In genomic region chr15:76973362-76973743, GRCh38 we compare ENCODE assay signal across 9 cellular contexts. TPM values are rescaled to one million over a fixed set of nuclear protein-coding genes. Genes with fewer than 3 reads are reported as not detected.
DNase-seq lines count a peak whose midpoint lies in the region; ATAC-seq and TF ChIP-seq lines count a peak whose summit lies in the region.
"Had no signal": no experiment of that assay in that cellular context is flagged by ENCODE, and none has a peak within 500 bp of the region (broad histone marks: within the 10 kb centered on the region; RNA-seq: fewer than 3 reads in every experiment).

No MANE protein-coding gene starts in this region.

- ATAC-seq in GM23338 (peak; percentile 97), T-cell (replicated peaks in 1 of 4) (peak; percentile 62 to 81 (median 73)), left lobe of liver (peak; percentile 40), HG03280 (IDR thresholded peaks at IDR 0.05; ENCODE audit: unreplicated experiment) (no peak)

- no peaks in the 10 kb centered on the region for H3K79me2 ChIP-seq in GM23338 (replicated peaks; ENCODE audit: insufficient read depth)

- H3K36me3 Mint-ChIP-seq in GM23338 (ENCODE audit: low read depth), result no peaks in the 10 kb centered on the region; the same call in 2 of the 3 replicates
- H3K36me3 Mint-ChIP-seq in T-cell, result no peaks in the 10 kb centered on the region

- H3K9me3 Mint-ChIP-seq in GM23338 (no peaks in the 10 kb centered on the region), T-cell (no peaks in the 10 kb centered on the region)

- TF ChIP-seq CTCF in GM23338 (conservative IDR thresholded peaks at IDR 0.05; ENCODE audit: low read depth in 2 of 2), result peak; percentile 84 to 90
- peak; percentile 63 for TF ChIP-seq CTCF in astrocyte of the spinal cord (IDR thresholded peaks at IDR 0.05; ENCODE audit: low read depth, low read length)

- H3K27me3 Mint-ChIP-seq in GM23338 (ENCODE audit: insufficient read depth, low read depth, poor library complexity) (no peaks in the 10 kb centered on the region), T-cell (no peaks in the 10 kb centered on the region)

- POLR2A ChIA-PET in T-cell (lab: Charles Lee), result no interaction called here

- H3K4me3 ChIP-seq in GM23338 (no peak overlapping the region), astrocyte of the spinal cord (ENCODE audit: low read depth, low read length) (no peak overlapping the region)

- peak; percentile 29 for DNase-seq in 8988T
- peak; percentile 92 for DNase-seq in GM23338 (ENCODE audit: low spot score)
- DNase-seq in T-cell, result peak; percentile 27 to 70 (median 58)
- DNase-seq in astrocyte of the spinal cord (ENCODE audit: low read depth, low spot score), result no peak
- DNase-seq in left lobe of liver (ENCODE audit: low spot score), result no peak
- peak; percentile 14 to 55 (median 38) for DNase-seq in stimulated activated naive CD4-positive, alpha-beta T cell (lab: John Stamatoyannopoulos, UW)
- no peak for DNase-seq in DMS153 treated with DMSO at 0.1 percent for 48 hours (lab: John Stamatoyannopoulos, UW; ENCODE audit: unreplicated experiment)

- in situ Hi-C loops in astrocyte of the spinal cord (cut with HindIII; ENCODE audit: low sequenced_read_pairs), result no loop called here

- H3K4me1 Mint-ChIP-seq in GM23338, result peaks cover 5% of the 10 kb centered on the region
- peaks cover 6 to 18% (median 14%) of the 10 kb centered on the region in 3 donors for H3K4me1 Mint-ChIP-seq in T-cell

- no peaks in the 10 kb centered on the region for H4K20me1 ChIP-seq in GM23338 (replicated peaks; ENCODE audit: insufficient read depth)

- peak overlapping the region; percentile 94 for H2AFZ ChIP-seq in GM23338

- peaks cover 6% of the 10 kb centered on the region; the same call in 1 of the 2 replicates for H3K9me2 ChIP-seq in GM23338 (ENCODE audit: insufficient read depth)

- H3K4me3 Mint-ChIP-seq in GM23338, result no peak overlapping the region
- no peak overlapping the region for H3K4me3 Mint-ChIP-seq in T-cell

- H3K27ac Mint-ChIP-seq in GM23338 (no peak overlapping the region), T-cell (no peak overlapping the region)

- H3K4me2 ChIP-seq in GM23338, result 0 out of 2 replicates have a peak overlapping the region, but pooled peaks have one; percentile 49

- no peaks in the 10 kb centered on the region for H3K27me3 ChIP-seq in GM23338 (ENCODE audit: insufficient read depth)

- H3K36me3 ChIP-seq in GM23338 (ENCODE audit: insufficient read depth), result no peaks in the 10 kb centered on the region

- CTCF ChIA-PET in T-cell (lab: Charles Lee), result interaction anchor here (0.6 to 1.4 kb wide), 9 partner anchors 13 to 570 kb away, joined by 3 to 7 read pairs (median 3); no protein-coding TSS in a partner anchor

- no peak overlapping the region for H3K27ac ChIP-seq in GM23338 (ENCODE audit: low read depth)
- H3K27ac ChIP-seq: epithelial cell of prostate had no signal

- H3F3A ChIP-seq in GM23338 (replicated peaks; ENCODE audit: low read depth), result no peaks in the 10 kb centered on the region

- H3K4me1 ChIP-seq in GM23338 (ENCODE audit: insufficient read depth), result peaks cover 4% of the 10 kb centered on the region; the same call in 1 of the 2 replicates

TF ChIP-seq in GM23338, 12 proteins besides CTCF, POLR2A, EP300 and RAD21:
- TF ChIP-seq NANOG (IDR thresholded peaks at IDR 0.05; ENCODE audit: borderline replicate concordance), result no peak
- no peak for TF ChIP-seq ZNF462 (CRISPR knock-in tag; IDR thresholded peaks at IDR 0.05)
- no peak for TF ChIP-seq EZH2 (IDR thresholded peaks at IDR 0.05; ENCODE audit: low read depth, unreplicated experiment)
- no peak for TF ChIP-seq JUNB (IDR thresholded peaks at IDR 0.05; ENCODE audit: unreplicated experiment)
- no peak for TF ChIP-seq POLR2AphosphoS5 (IDR thresholded peaks at IDR 0.05; ENCODE audit: low read depth)
- TF ChIP-seq STAT1 (IDR thresholded peaks at IDR 0.05; ENCODE audit: unreplicated experiment), result no peak
- TF ChIP-seq ZNF331 (CRISPR knock-in tag; IDR thresholded peaks at IDR 0.05; ENCODE audit: low read depth), result no peak
- no peak for TF ChIP-seq CREB1 (CRISPR knock-in tag; IDR thresholded peaks at IDR 0.05; ENCODE audit: low read depth)

RNA-seq across cellular contexts. Expression of gene PSTPIP1, which starts 21.6 kb away (rescaled TPM):
- total RNA-seq in GM23338 (2014; rRNA removed; shearing (Covaris generic)), result 0.19 and 0.80 TPM in 2 replicates
- polyA plus RNA-seq in GM23338 (2016; fragmentation: Nextera tagmentation; extraction: Ambion mirVana), result 3.7 TPM in 2 replicates
- 100 to 1,000 TPM; 110 to 231 (median 180) TPM for total RNA-seq in T-cell
- total RNA-seq in left lobe of liver, result 1.5 TPM

RNA-seq across cellular contexts. Expression of gene RCN2, which starts 41.8 kb away (rescaled TPM):
- total RNA-seq in GM23338 (2014; rRNA removed; shearing (Covaris generic)), result 170 and 201 TPM in 2 replicates
- 303 and 327 TPM in 2 replicates for polyA plus RNA-seq in GM23338 (2016; fragmentation: Nextera tagmentation; extraction: Ambion mirVana)
- 10 to 100 TPM; 20.5 to 26.7 (median 23.7) TPM for total RNA-seq in T-cell
- total RNA-seq in left lobe of liver, result 8.3 TPM

Comparison
In these comparisons a context has a peak if more than half of its experiments do, and no peak if none do; other contexts are left out.
1. DNase-seq: peak in 8988T (single experiment), GM23338 (single experiment), T-cell (34 of 34) and stimulated activated naive CD4-positive, alpha-beta T cell (6 of 6); none in astrocyte of the spinal cord (single experiment), left lobe of liver (single experiment) and DMS153 treated with DMSO at 0.1 percent for 48 hours (single experiment).
2. RNA of gene PSTPIP1, which starts 21.6 kb away (total RNA-seq): 110 to 231 TPM in T-cell; 1.5 TPM in left lobe of liver (single experiment) and 0.19 to 0.80 TPM in GM23338; every median in the first group is over 10 times any median in the second.